ENCODE assay signal across 8 cellular contexts in genomic region chr20:33675127-33675954, GRCh38. TPM values are rescaled to one million over a fixed set of nuclear protein-coding genes. Genes with fewer than 3 reads are reported as not detected.
DNase-seq lines count a peak whose midpoint lies in the region; ATAC-seq, FAIRE-seq and TF ChIP-seq lines count a peak whose summit lies in the region.

No MANE protein-coding gene starts in this region.

- H2BK5ac ChIP-seq in neuronal stem cell (ENCODE audit: low read length), result no peak overlapping the region

- CTCF ChIA-PET in endothelial cell of umbilical vein (lab: Charles Lee), result interaction anchor here (0.7 to 1.6 kb wide), 2 partner anchors 9 to 14 kb away, joined by 3 to 4 read pairs; no protein-coding TSS in a partner anchor

- no peak overlapping the region for H2BK120ac ChIP-seq in neuronal stem cell (ENCODE audit: low read depth, low read length)

- peaks cover 9% of the 10 kb centered on the region for H3K79me1 ChIP-seq in neuronal stem cell (ENCODE audit: low read depth, low read length)

- no peak overlapping the region for H3K4me3 ChIP-seq in endothelial cell of umbilical vein (replicated peaks in 1 of 3; ENCODE audit: insufficient read depth in 1 of 3, low read depth in 1 of 3, low read length in 3 of 3)
- peak overlapping the region; percentile 62 to 79 for H3K4me3 ChIP-seq in neuronal stem cell (ENCODE audit: low read length in 2 of 2)

- no peak overlapping the region for H4K91ac ChIP-seq in neuronal stem cell (ENCODE audit: low read depth, low read length, poor library complexity)

- no peak for TF ChIP-seq CTCF in C4-2B (conservative IDR thresholded peaks at IDR 0.05)
- no peak for TF ChIP-seq CTCF in endothelial cell of umbilical vein (IDR thresholded peaks at IDR 0.05; ENCODE audit: extremely low read depth in 1 of 2, insufficient read depth in 1 of 2, low read depth in 1 of 2, low read length in 2 of 2)
- TF ChIP-seq CTCF in GM10266 (IDR thresholded peaks at IDR 0.05; ENCODE audit: control insufficient read depth, insufficient read depth, low read depth, missing control alignments), result no peak

- no TSS peak for BruUV-seq in endothelial cell of umbilical vein (replicated peaks; lab: Mats Ljungman, UMichigan)

- H3K27ac ChIP-seq in C4-2B (peak overlapping the region; percentile 92), endothelial cell of umbilical vein (ENCODE audit: insufficient read depth, low read depth, low read length) (no peak overlapping the region), neuronal stem cell (replicated peaks; ENCODE audit: low read length) (no peak overlapping the region)

- POLR2A ChIA-PET in endothelial cell of umbilical vein (lab: Charles Lee), result no interaction called here

- H3K4me2 ChIP-seq in endothelial cell of umbilical vein (ENCODE audit: insufficient read depth, low read length) (peak overlapping the region; percentile 54), neuronal stem cell (ENCODE audit: insufficient read depth, low read length, poor library complexity, severe bottlenecking) (peak overlapping the region; percentile 94)

- intact Hi-C loops in endothelial cell of umbilical vein (cut with micrococcal nuclease), result no loop called here

- H2AFZ ChIP-seq in endothelial cell of umbilical vein (ENCODE audit: low read depth, low read length), result peak overlapping the region; percentile 61
- peak overlapping the region; percentile 94 for H2AFZ ChIP-seq in neuronal stem cell (ENCODE audit: low read length)

- H3K27me3 ChIP-seq in endothelial cell of umbilical vein (ENCODE audit: control insufficient read depth in 2 of 2, insufficient read depth in 2 of 2, low read length in 2 of 2), result no peaks in the 10 kb centered on the region
- H3K27me3 ChIP-seq in neuronal stem cell (ENCODE audit: control insufficient read depth in 3 of 3, insufficient read depth in 3 of 3, low read depth in 1 of 3, low read length in 3 of 3), result no peaks in the 10 kb centered on the region

- no peak for FAIRE-seq in endothelial cell of umbilical vein (lab: Jason Lieb, UNC)

- no peak overlapping the region for H3K14ac ChIP-seq in neuronal stem cell (ENCODE audit: low read length)

- H3K36me3 ChIP-seq in endothelial cell of umbilical vein (ENCODE audit: control insufficient read depth in 2 of 2, extremely low read depth in 1 of 2, insufficient read depth in 2 of 2, low read length in 2 of 2) (no peaks in the 10 kb centered on the region), neuronal stem cell (replicated peaks in 1 of 2; ENCODE audit: control insufficient read depth in 2 of 2, insufficient read depth in 2 of 2, low read length in 2 of 2) (peaks cover 35 to 63% of the 10 kb centered on the region in 2 donors)

- ATAC-seq in HG02973 (IDR thresholded peaks at IDR 0.05; ENCODE audit: unreplicated experiment) (no peak), GM21360 (IDR thresholded peaks at IDR 0.05; ENCODE audit: unreplicated experiment) (no peak), GM19035 (IDR thresholded peaks at IDR 0.05; ENCODE audit: unreplicated experiment) (no peak)

- no peak overlapping the region for H4K8ac ChIP-seq in neuronal stem cell (ENCODE audit: low read depth, low read length)

- no peak overlapping the region for H3K4ac ChIP-seq in neuronal stem cell (ENCODE audit: low read length)

- DNase-seq in NCI-H69 (lab: John Stamatoyannopoulos, UW) (peak; percentile 53), endothelial cell of umbilical vein (ENCODE audit: low read depth, low spot score) (no peak), neuronal stem cell (ENCODE audit: low spot score) (no peak), GM10266 (ENCODE audit: extremely low spot score) (no peak)

- TF ChIP-seq POLR2A in endothelial cell of umbilical vein (IDR thresholded peaks at IDR 0.05; ENCODE audit: low read depth, low read length), result no peak

- H2BK15ac ChIP-seq in neuronal stem cell (ENCODE audit: low read length), result no peak overlapping the region

- H2BK12ac ChIP-seq in neuronal stem cell (ENCODE audit: low read length), result no peak overlapping the region

- dilution Hi-C loops in endothelial cell of umbilical vein (cut with MboI; ENCODE audit: extremely low pct_ligation_motif_present, low sequenced_read_pairs), result no loop called here

- H2AK5ac ChIP-seq in neuronal stem cell (ENCODE audit: low read depth, low read length), result no peak overlapping the region

- H3K79me2 ChIP-seq in endothelial cell of umbilical vein (ENCODE audit: control insufficient read depth, insufficient read depth, low read length), result no peaks in the 10 kb centered on the region

- H3K9ac ChIP-seq in endothelial cell of umbilical vein (replicated peaks; ENCODE audit: extremely low read depth, insufficient read depth, low read length), result no peak overlapping the region
- H3K9ac ChIP-seq in neuronal stem cell (ENCODE audit: low read depth, low read length, poor library complexity), result no peak overlapping the region

- H3K23ac ChIP-seq in neuronal stem cell (ENCODE audit: low read depth, low read length, poor library complexity), result no peak overlapping the region

- WGBS in neuronal stem cell (ENCODE audit: extremely low coverage in 2 of 2, insufficient read length in 2 of 2, insufficient replicate concordance in 1 of 2), 2 donors, result no CpG with 5 or more reads among the region's 16 CpGs

- no peak overlapping the region for H3K18ac ChIP-seq in neuronal stem cell (ENCODE audit: low read length)

- H3K9me1 ChIP-seq in endothelial cell of umbilical vein (replicated peaks; ENCODE audit: control insufficient read depth, extremely low read depth, insufficient read depth, low read length), result no peaks in the 10 kb centered on the region

- H4K20me1 ChIP-seq in endothelial cell of umbilical vein (replicated peaks; ENCODE audit: control insufficient read depth, extremely low read depth, insufficient read depth, low read length), result no peaks in the 10 kb centered on the region

- H3K4me1 ChIP-seq in endothelial cell of umbilical vein (ENCODE audit: control insufficient read depth, extremely low read depth, insufficient read depth, low read length) (peaks cover 15% of the 10 kb centered on the region), neuronal stem cell (ENCODE audit: control insufficient read depth in 2 of 2, insufficient read depth in 1 of 2, low read depth in 1 of 2, low read length in 2 of 2) (peaks cover 26 to 29% of the 10 kb centered on the region in 2 donors)

- H3K9me3 ChIP-seq in endothelial cell of umbilical vein (replicated peaks; ENCODE audit: control insufficient read depth, insufficient read depth, low read length) (no peaks in the 10 kb centered on the region), neuronal stem cell (replicated peaks in 1 of 2; ENCODE audit: control insufficient read depth in 2 of 2, insufficient read depth in 1 of 2, low read depth in 1 of 2, low read length in 2 of 2) (peaks cover 0 to 7% of the 10 kb centered on the region in 2 donors)

RNA-seq across cellular contexts. Expression of gene NECAB3, which starts 1.1 kb away (rescaled TPM):
- 18.1 and 20.2 TPM in 2 replicates for total RNA-seq in endothelial cell of umbilical vein
- 22.4 and 34.2 TPM in 2 replicates for polyA plus RNA-seq in endothelial cell of umbilical vein
- 11.9 and 17.5 TPM in 2 replicates for polyA plus RNA-seq in endothelial cell of umbilical vein (2011; cell fraction: cytosol; rRNA removed)
- polyA plus RNA-seq in endothelial cell of umbilical vein (2011; cell fraction: nucleus; rRNA removed), result 53.5 and 74.7 TPM in 2 replicates
- polyA plus RNA-seq in endothelial cell of umbilical vein (2012), result 13.7 and 19.6 TPM in 2 replicates
- polyA minus RNA-seq in endothelial cell of umbilical vein, result 11.4 and 22.0 TPM in 2 replicates
- 46.7 TPM for polyA minus RNA-seq in endothelial cell of umbilical vein (2011; cell fraction: cytosol; rRNA and poly(A)+ RNA removed)
- polyA minus RNA-seq in endothelial cell of umbilical vein (2011; cell fraction: nucleus; rRNA and poly(A)+ RNA removed), result 16.0 and 18.5 TPM in 2 replicates
- polyA plus RNA-seq in neuronal stem cell (2013, experiment 1 of 2), result 12.9 TPM
- polyA plus RNA-seq in neuronal stem cell (2013, experiment 2 of 2), result 13.4 TPM

RNA-seq across cellular contexts. Expression of gene ACTL10, which starts 8.6 kb away (rescaled TPM):
- 0.62 and 1.4 TPM in 2 replicates for total RNA-seq in endothelial cell of umbilical vein
- polyA plus RNA-seq in endothelial cell of umbilical vein, result 0.92 and 1.0 TPM in 2 replicates
- 0.32 and 0.71 TPM in 2 replicates for polyA plus RNA-seq in endothelial cell of umbilical vein (2011; cell fraction: cytosol; rRNA removed)
- polyA plus RNA-seq in endothelial cell of umbilical vein (2011; cell fraction: nucleus; rRNA removed), result 0.22 and 0.25 TPM in 2 replicates
- polyA plus RNA-seq in endothelial cell of umbilical vein (2012), result 1.2 and 1.3 TPM in 2 replicates
- 0.34 and 0.51 TPM in 2 replicates for polyA minus RNA-seq in endothelial cell of umbilical vein
- polyA minus RNA-seq in endothelial cell of umbilical vein (2011; cell fraction: cytosol; rRNA and poly(A)+ RNA removed), result 4.5 TPM
- 0.48 and 1.0 TPM in 2 replicates for polyA minus RNA-seq in endothelial cell of umbilical vein (2011; cell fraction: nucleus; rRNA and poly(A)+ RNA removed)
- polyA plus RNA-seq in neuronal stem cell (2013, experiment 1 of 2), result 0.04 TPM
- polyA plus RNA-seq in neuronal stem cell (2013, experiment 2 of 2), result 0.03 TPM

RNA-seq across cellular contexts. Expression of gene E2F1, which starts 10.8 kb away (rescaled TPM):
- 27.0 and 29.6 TPM in 2 replicates for total RNA-seq in endothelial cell of umbilical vein
- polyA plus RNA-seq in endothelial cell of umbilical vein, result 20.7 and 22.3 TPM in 2 replicates
- polyA plus RNA-seq in endothelial cell of umbilical vein (2011; cell fraction: cytosol; rRNA removed), result 15.9 and 17.8 TPM in 2 replicates
- 27.0 and 30.5 TPM in 2 replicates for polyA plus RNA-seq in endothelial cell of umbilical vein (2011; cell fraction: nucleus; rRNA removed)
- polyA plus RNA-seq in endothelial cell of umbilical vein (2012), result 12.3 and 15.7 TPM in 2 replicates
- polyA minus RNA-seq in endothelial cell of umbilical vein, result 13.4 and 15.0 TPM in 2 replicates
- polyA minus RNA-seq in endothelial cell of umbilical vein (2011; cell fraction: cytosol; rRNA and poly(A)+ RNA removed), result 34.7 TPM
- 6.3 and 6.5 TPM in 2 replicates for polyA minus RNA-seq in endothelial cell of umbilical vein (2011; cell fraction: nucleus; rRNA and poly(A)+ RNA removed)
- 20.5 TPM for polyA plus RNA-seq in neuronal stem cell (2013, experiment 1 of 2)
- 19.9 TPM for polyA plus RNA-seq in neuronal stem cell (2013, experiment 2 of 2)

RNA-seq across cellular contexts. Expression of gene C20orf144, which starts 13.2 kb away (rescaled TPM):
- total RNA-seq in endothelial cell of umbilical vein, result not detected in 2 replicates
- 0.05 TPM in 1 of 2 replicates, not detected in the other for polyA plus RNA-seq in endothelial cell of umbilical vein
- polyA plus RNA-seq in endothelial cell of umbilical vein (2011; cell fraction: cytosol; rRNA removed), result 0.03 and 0.05 TPM in 2 replicates
- not detected in 2 replicates for polyA plus RNA-seq in endothelial cell of umbilical vein (2011; cell fraction: nucleus; rRNA removed)
- 0.14 and 0.21 TPM in 2 replicates for polyA plus RNA-seq in endothelial cell of umbilical vein (2012)
- polyA minus RNA-seq in endothelial cell of umbilical vein, result not detected in 2 replicates
- not detected for polyA minus RNA-seq in endothelial cell of umbilical vein (2011; cell fraction: cytosol; rRNA and poly(A)+ RNA removed)
- polyA minus RNA-seq in endothelial cell of umbilical vein (2011; cell fraction: nucleus; rRNA and poly(A)+ RNA removed), result not detected in 2 replicates
- 0.07 TPM for polyA plus RNA-seq in neuronal stem cell (2013, experiment 1 of 2)
- polyA plus RNA-seq in neuronal stem cell (2013, experiment 2 of 2), result 0.11 TPM

RNA-seq across cellular contexts. Expression of gene PXMP4, which starts 44.8 kb away (rescaled TPM):
- 6.9 and 8.1 TPM in 2 replicates for total RNA-seq in endothelial cell of umbilical vein
- 8.0 and 8.5 TPM in 2 replicates for polyA plus RNA-seq in endothelial cell of umbilical vein
- 4.9 and 5.9 TPM in 2 replicates for polyA plus RNA-seq in endothelial cell of umbilical vein (2011; cell fraction: cytosol; rRNA removed)
- polyA plus RNA-seq in endothelial cell of umbilical vein (2011; cell fraction: nucleus; rRNA removed), result 2.2 and 2.4 TPM in 2 replicates
- 5.6 and 5.9 TPM in 2 replicates for polyA plus RNA-seq in endothelial cell of umbilical vein (2012)
- 5.5 and 5.7 TPM in 2 replicates for polyA minus RNA-seq in endothelial cell of umbilical vein
- 6.0 TPM for polyA minus RNA-seq in endothelial cell of umbilical vein (2011; cell fraction: cytosol; rRNA and poly(A)+ RNA removed)
- polyA minus RNA-seq in endothelial cell of umbilical vein (2011; cell fraction: nucleus; rRNA and poly(A)+ RNA removed), result 0.72 and 1.3 TPM in 2 replicates
- polyA plus RNA-seq in neuronal stem cell (2013, experiment 1 of 2), result 3.3 TPM
- 3.1 TPM for polyA plus RNA-seq in neuronal stem cell (2013, experiment 2 of 2)

Comparison
In these comparisons a context has a peak if more than half of its experiments do, and no peak if none do; other contexts are left out.
1. H3K4me3 ChIP-seq: peak in neuronal stem cell (2 of 2); none in endothelial cell of umbilical vein (0 of 3).